In genomic region chr1:156705918-156706646, GRCh38 we compare ENCODE assay signal across 1 cellular context.
TF ChIP-seq lines count a peak whose summit lies in the region.

No MANE protein-coding gene starts in this region.

TF ChIP-seq in HepG2, 621 proteins besides CTCF, POLR2A, EP300 and RAD21 (continued from another document):
- TF ChIP-seq KIAA2018 (CRISPR knock-in tag; IDR thresholded peaks at IDR 0.05; ENCODE audit: borderline replicate concordance) (no peak), HDAC1 (CRISPR knock-in tag; IDR thresholded peaks at IDR 0.05) (no peak), MXI1 (IDR thresholded peaks at IDR 0.05; ENCODE audit: borderline replicate concordance, low read depth, low read length) (0 out of 3 replicates have a peak, but pooled peaks have one; percentile 21), ZBTB33 (CRISPR knock-in tag; IDR thresholded peaks at IDR 0.05) (peak; percentile 28; the same call in 1 of the 2 replicates), ZNF766 (CRISPR knock-in tag; IDR thresholded peaks at IDR 0.05; ENCODE audit: borderline replicate concordance) (no peak), SNAPC5 (CRISPR knock-in tag; IDR thresholded peaks at IDR 0.05; ENCODE audit: borderline replicate concordance) (no peak), CC2D1A (CRISPR knock-in tag; IDR thresholded peaks at IDR 0.05) (no peak), ZBTB42 (CRISPR knock-in tag; IDR thresholded peaks at IDR 0.05) (0 out of 2 replicates have a peak, but pooled peaks have one; percentile 42), ZFP91 (CRISPR knock-in tag; IDR thresholded peaks at IDR 0.05; ENCODE audit: borderline replicate concordance) (no peak), HNF1B (CRISPR knock-in tag; IDR thresholded peaks at IDR 0.05) (no peak), HDAC2 (CRISPR knock-in tag; IDR thresholded peaks at IDR 0.05) (0 out of 2 replicates have a peak, but pooled peaks have one; percentile 8), IRX3 (CRISPR knock-in tag; IDR thresholded peaks at IDR 0.05; ENCODE audit: borderline replicate concordance, low read depth) (no peak), ZKSCAN8 (CRISPR knock-in tag; IDR thresholded peaks at IDR 0.05; ENCODE audit: borderline replicate concordance) (no peak), ZBTB7A (CRISPR knock-in tag; IDR thresholded peaks at IDR 0.05) (peak; percentile 47; the same call in 1 of the 2 replicates), MYNN (CRISPR knock-in tag; IDR thresholded peaks at IDR 0.05; ENCODE audit: low read depth) (no peak), PAX8 (CRISPR knock-in tag; IDR thresholded peaks at IDR 0.05; ENCODE audit: borderline replicate concordance) (no peak)
TF ChIP-seq in HepG2: peak in this region for 40.
